ENCODE assay signal across 31 cellular contexts in the genomic region with DNA sequence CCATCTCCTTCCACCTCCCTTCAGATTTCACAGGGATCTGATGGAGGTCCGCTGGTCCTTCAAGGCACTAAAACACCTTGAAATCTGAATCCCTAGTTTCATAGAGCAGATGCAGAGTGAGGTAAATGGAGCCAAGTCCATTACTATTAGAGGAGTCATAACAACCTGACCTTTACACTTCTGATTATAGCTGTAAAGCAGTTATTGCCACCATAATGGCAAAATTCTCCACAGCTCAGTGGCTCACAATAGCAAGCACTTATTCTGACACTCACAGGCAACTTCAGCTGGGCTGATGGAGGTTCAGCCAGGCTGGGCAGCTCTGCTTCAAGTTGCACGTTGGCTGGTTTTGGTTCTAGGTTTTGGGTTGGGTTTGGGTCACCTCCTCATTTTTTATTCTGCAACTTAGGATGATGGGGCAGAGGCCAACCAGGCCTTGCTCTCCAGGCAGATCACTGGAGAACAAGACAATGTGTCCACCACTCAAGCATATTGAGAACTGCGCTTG. TPM values are rescaled to one million over a fixed set of nuclear protein-coding genes. Genes with fewer than 3 reads are reported as not detected.
"Had no signal": no experiment of that assay in that cellular context is flagged by ENCODE, and none has a peak within 500 bp of the region (broad histone marks: within the 10 kb centered on the region; RNA-seq: fewer than 3 reads in every experiment).

No MANE protein-coding gene starts in this region.

- DNase-seq: activated CD4-positive, alpha-beta memory T cell treated with anti-CD3 and anti-CD28 coated beads for 36 hours; activated CD4-positive, alpha-beta T cell treated with anti-CD3 and anti-CD28 coated beads for 36 hours; activated CD4-positive, alpha-beta T cell treated with anti-CD3 and anti-CD28 coated beads, Interleukin-2, amount 10 ng/mL, durations not matched to agents 24 days and 14 days; activated CD4-positive, CD25-positive, alpha-beta regulatory T cell; activated CD4-positive, CD25-positive, alpha-beta regulatory T cell treated with anti-CD3 and anti-CD28 coated beads, Interleukin-2, amount 50 U/mL, for 72 hours; activated CD8-positive, alpha-beta memory T cell treated with anti-CD3 and anti-CD28 coated beads, Interleukin-2, amount 10 ng/mL, durations not matched to agents 7 days and 5 days; activated CD8-positive, alpha-beta memory T cell treated with anti-CD3 and anti-CD28 coated beads, Interleukin-2, amount 50 U/mL, for 4 hours; activated CD8-positive, alpha-beta T cell treated with anti-CD3 and anti-CD28 coated beads, Interleukin-2, amount 10 ng/mL, durations not matched to agents 7 days and 5 days; activated gamma-delta T cell; activated naive CD4-positive, alpha-beta T cell; activated naive CD4-positive, alpha-beta T cell treated with anti-CD3 and anti-CD28 coated beads, Interleukin-2, amount 10 ng/mL, durations not matched to agents 7 days and 5 days; activated naive CD8-positive, alpha-beta T cell treated with anti-CD3 and anti-CD28 coated beads, Interleukin-2, amount 10 ng/mL, durations not matched to agents 7 days and 5 days; activated T-cell treated with anti-CD3 and anti-CD28 coated beads, Interleukin-2, amount 50 U/mL, for 24 hours; activated T-cell treated with anti-CD3 and anti-CD28 coated beads, Interleukin-2, amount 50 U/mL, for 72 hours; central memory CD4-positive, alpha-beta T cell; cerebellar nuclear complex; colonic mucosa; effector CD8-positive, alpha-beta T cell; esophagus squamous epithelium; T-helper 2 cell had no signal

- H3K4me3 ChIP-seq: ascending aorta, breast epithelium, cardiac muscle cell, colonic mucosa, esophagus squamous epithelium had no signal

- H3K27me3 ChIP-seq: ascending aorta, breast epithelium, cardiac muscle cell, colonic mucosa, esophagus squamous epithelium had no signal

- H3K9me3 ChIP-seq: ascending aorta, breast epithelium, colonic mucosa, esophagus squamous epithelium had no signal

- ATAC-seq: activated CD4-positive, alpha-beta T cell treated with anti-CD3 and anti-CD28 coated beads for 36 hours; activated CD8-positive, alpha-beta memory T cell treated with anti-CD3 and anti-CD28 coated beads, Interleukin-2, amount 10 ng/mL, durations not matched to agents 7 days and 5 days; activated CD8-positive, alpha-beta T cell treated with anti-CD3 and anti-CD28 coated beads, Interleukin-2, amount 10 ng/mL, durations not matched to agents 7 days and 5 days; activated naive CD4-positive, alpha-beta T cell treated with anti-CD3 and anti-CD28 coated beads, Interleukin-2, amount 50 U/mL, for 72 hours; activated T-cell treated with anti-CD3 and anti-CD28 coated beads, Interleukin-2, amount 50 U/mL, for 72 hours had no signal

- H3K27ac ChIP-seq: ascending aorta, breast epithelium, cardiac muscle cell, colonic mucosa, epithelial cell of prostate, esophagus squamous epithelium had no signal

- H3K36me3 ChIP-seq: ascending aorta, breast epithelium, cardiac muscle cell, colonic mucosa, esophagus squamous epithelium had no signal

- FAIRE-seq: endometrium, endothelial cell of umbilical vein, frontal cortex had no signal

- H3K4me1 ChIP-seq: ascending aorta, breast epithelium, colonic mucosa, esophagus squamous epithelium had no signal

RNA-seq across cellular contexts. Expression of a gene that starts 51.4 kb away (rescaled TPM):
- total RNA-seq: activated CD4-positive, alpha-beta memory T cell treated with anti-CD3 and anti-CD28 coated beads for 36 hours; activated CD4-positive, alpha-beta T cell treated with anti-CD3 and anti-CD28 coated beads for 36 hours; activated CD4-positive, alpha-beta T cell treated with anti-CD3 and anti-CD28 coated beads, Interleukin-2, amount 10 ng/mL, durations not matched to agents 24 days and 14 days; activated CD8-positive, alpha-beta memory T cell treated with anti-CD3 and anti-CD28 coated beads for 36 hours; activated CD8-positive, alpha-beta memory T cell treated with anti-CD3 and anti-CD28 coated beads, Interleukin-2, amount 10 ng/mL, durations not matched to agents 7 days and 5 days; activated CD8-positive, alpha-beta T cell treated with anti-CD3 and anti-CD28 coated beads, Interleukin-2, amount 10 ng/mL, durations not matched to agents 7 days and 5 days; activated naive CD4-positive, alpha-beta T cell treated with anti-CD3 and anti-CD28 coated beads, Interleukin-2, amount 50 U/mL, for 72 hours; activated naive CD8-positive, alpha-beta T cell treated with anti-CD3 and anti-CD28 coated beads, Interleukin-2, amount 10 ng/mL, durations not matched to agents 7 days and 5 days; activated T-cell treated with anti-CD3 and anti-CD28 coated beads, Interleukin-2, amount 50 U/mL, for 72 hours; ascending aorta; endothelial cell of umbilical vein; fibroblast of villous mesenchyme; T-helper 1 cell treated with Interleukin-12 subunit alpha and Interleukin-12 subunit beta and Interleukin-4 antibody, amounts not matched to agents 30 ng/mL and 1 ng/mL, for 36 hours had no signal
- polyA plus RNA-seq: endothelial cell of umbilical vein had no signal
